14 cellular contexts compared by ENCODE assay signal in the genomic region with DNA sequence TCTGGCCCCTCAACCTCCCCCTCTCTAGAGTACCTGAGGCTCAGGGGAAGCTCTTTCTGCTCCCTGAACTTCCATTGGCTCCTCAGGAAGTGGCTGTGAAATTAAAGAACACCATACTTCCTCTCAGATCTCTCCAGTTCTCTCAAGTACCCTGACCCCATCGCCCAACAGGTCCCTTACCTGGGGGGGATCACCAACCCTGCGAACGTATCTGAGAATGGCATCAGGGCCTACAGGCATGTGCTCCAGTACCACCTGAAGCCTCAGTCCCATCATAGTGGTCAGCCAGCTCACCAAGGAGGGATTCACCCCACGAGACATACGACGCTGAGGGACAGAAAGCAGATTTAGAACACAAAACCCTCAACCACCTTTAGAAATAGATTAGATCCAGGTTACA. TPM values are rescaled to one million over a fixed set of nuclear protein-coding genes. Genes with fewer than 3 reads are reported as not detected.
DNase-seq lines count a peak whose midpoint lies in the region; ATAC-seq lines count a peak whose summit lies in the region.
"Had no signal": no experiment of that assay in that cellular context is flagged by ENCODE, and none has a peak within 500 bp of the region (broad histone marks: within the 10 kb centered on the region; RNA-seq: fewer than 3 reads in every experiment).

No MANE protein-coding gene starts in this region.

- no peak for DNase-seq in activated naive CD4-positive, alpha-beta T cell treated with anti-CD3 and anti-CD28 coated beads, Interleukin-2, amount 50 U/mL, for 16 hours
- DNase-seq in activated naive CD8-positive, alpha-beta T cell treated with anti-CD3 and anti-CD28 coated beads for 36 hours = no peak
- DNase-seq in stimulated activated naive B cell treated with anti-CD40 and anti-IgM and Interleukin-4, amounts not matched to agents 10 μg/mL and 1 μg/mL and 100 μg/mL, for 72 hours = no peak
- DNase-seq in EL = no peak
- DNase-seq: activated CD4-positive, alpha-beta T cell treated with anti-CD3 and anti-CD28 coated beads for 1 hour; GDM1; Kasumi-1; NCI-H1092 treated with DMSO at 0.1 percent for 48 hours; NCI-H2029 treated with DMSO at 0.1 percent for 48 hours; nucleus accumbens; testis had no signal

- peak overlapping the region; percentile 27 for H3K27ac Mint-ChIP-seq in activated naive CD4-positive, alpha-beta T cell treated with anti-CD3 and anti-CD28 coated beads, Interleukin-2, amount 50 U/mL, for 24 hours
- H3K27ac Mint-ChIP-seq in activated naive CD8-positive, alpha-beta T cell treated with anti-CD3 and anti-CD28 coated beads for 36 hours = peak overlapping the region; percentile 48
- H3K27ac Mint-ChIP-seq in stimulated activated naive B cell treated with anti-CD40 and anti-IgM and Interleukin-4, amounts not matched to agents 10 μg/mL and 1 μg/mL and 100 μg/mL, for 72 hours = peak overlapping the region; percentile 9

- H3K9me3 Mint-ChIP-seq in activated naive CD4-positive, alpha-beta T cell treated with anti-CD3 and anti-CD28 coated beads, Interleukin-2, amount 50 U/mL, for 24 hours = no peaks in the 10 kb centered on the region
- H3K9me3 Mint-ChIP-seq in activated naive CD8-positive, alpha-beta T cell treated with anti-CD3 and anti-CD28 coated beads for 36 hours = no peaks in the 10 kb centered on the region
- H3K9me3 Mint-ChIP-seq in stimulated activated naive B cell treated with anti-CD40 and anti-IgM and Interleukin-4, amounts not matched to agents 10 μg/mL and 1 μg/mL and 100 μg/mL, for 72 hours = no peaks in the 10 kb centered on the region
- H3K9me3 Mint-ChIP-seq: CD14-positive monocyte had no signal

- no peak overlapping the region for H3K4me3 Mint-ChIP-seq in activated naive CD4-positive, alpha-beta T cell treated with anti-CD3 and anti-CD28 coated beads, Interleukin-2, amount 50 U/mL, for 24 hours
- no peak overlapping the region for H3K4me3 Mint-ChIP-seq in activated naive CD8-positive, alpha-beta T cell treated with anti-CD3 and anti-CD28 coated beads for 36 hours
- H3K4me3 Mint-ChIP-seq in stimulated activated naive B cell treated with anti-CD40 and anti-IgM and Interleukin-4, amounts not matched to agents 10 μg/mL and 1 μg/mL and 100 μg/mL, for 72 hours = no peak overlapping the region
- H3K4me3 Mint-ChIP-seq: CD14-positive monocyte had no signal

- ATAC-seq in stimulated activated naive B cell treated with anti-CD40 and anti-IgM and Interleukin-4, amounts not matched to agents 10 μg/mL and 1 μg/mL and 100 μg/mL, for 72 hours (replicated peaks) = no peak
- no peak for ATAC-seq in HG03439 (IDR thresholded peaks at IDR 0.05; ENCODE audit: unreplicated experiment)

- H3K27me3 Mint-ChIP-seq in activated naive CD4-positive, alpha-beta T cell treated with anti-CD3 and anti-CD28 coated beads, Interleukin-2, amount 50 U/mL, for 24 hours = no peaks in the 10 kb centered on the region
- no peaks in the 10 kb centered on the region for H3K27me3 Mint-ChIP-seq in activated naive CD8-positive, alpha-beta T cell treated with anti-CD3 and anti-CD28 coated beads for 36 hours
- no peaks in the 10 kb centered on the region for H3K27me3 Mint-ChIP-seq in stimulated activated naive B cell treated with anti-CD40 and anti-IgM and Interleukin-4, amounts not matched to agents 10 μg/mL and 1 μg/mL and 100 μg/mL, for 72 hours

- H3K36me3 Mint-ChIP-seq in activated naive CD4-positive, alpha-beta T cell treated with anti-CD3 and anti-CD28 coated beads, Interleukin-2, amount 50 U/mL, for 24 hours = peaks cover 11% of the 10 kb centered on the region
- peaks cover 13% of the 10 kb centered on the region for H3K36me3 Mint-ChIP-seq in activated naive CD8-positive, alpha-beta T cell treated with anti-CD3 and anti-CD28 coated beads for 36 hours
- H3K36me3 Mint-ChIP-seq in stimulated activated naive B cell treated with anti-CD40 and anti-IgM and Interleukin-4, amounts not matched to agents 10 μg/mL and 1 μg/mL and 100 μg/mL, for 72 hours = peaks cover 30 to 60% of the 10 kb centered on the region in 2 donors

- H3K4me1 Mint-ChIP-seq in activated naive CD4-positive, alpha-beta T cell treated with anti-CD3 and anti-CD28 coated beads, Interleukin-2, amount 50 U/mL, for 24 hours = peaks cover 5% of the 10 kb centered on the region
- H3K4me1 Mint-ChIP-seq in activated naive CD8-positive, alpha-beta T cell treated with anti-CD3 and anti-CD28 coated beads for 36 hours = peaks cover 18% of the 10 kb centered on the region
- H3K4me1 Mint-ChIP-seq in stimulated activated naive B cell treated with anti-CD40 and anti-IgM and Interleukin-4, amounts not matched to agents 10 μg/mL and 1 μg/mL and 100 μg/mL, for 72 hours = peaks cover 2 to 6% of the 10 kb centered on the region in 2 donors
- H3K4me1 Mint-ChIP-seq: CD14-positive monocyte had no signal

RNA-seq across cellular contexts. Expression of a gene that starts 11.8 kb away (rescaled TPM):
- total RNA-seq in activated naive CD8-positive, alpha-beta T cell treated with anti-CD3 and anti-CD28 coated beads for 36 hours = 100 to 1,000 TPM; 244 to 246 TPM

RNA-seq across cellular contexts. Expression of a gene that starts 15.1 kb away (rescaled TPM):
- total RNA-seq in activated naive CD8-positive, alpha-beta T cell treated with anti-CD3 and anti-CD28 coated beads for 36 hours = 1 to 10 TPM; 5.1 to 5.7 TPM

RNA-seq across cellular contexts. Expression of a gene that starts 20.0 kb away (rescaled TPM):
- 10 to 100 TPM; 10.8 to 11.1 TPM for total RNA-seq in activated naive CD8-positive, alpha-beta T cell treated with anti-CD3 and anti-CD28 coated beads for 36 hours

RNA-seq across cellular contexts. Expression of a gene that starts 20.1 kb away (rescaled TPM):
- total RNA-seq in activated naive CD8-positive, alpha-beta T cell treated with anti-CD3 and anti-CD28 coated beads for 36 hours = 100 to 1,000 TPM; 244 to 252 TPM

RNA-seq across cellular contexts. Expression of a gene that starts 24.2 kb away (rescaled TPM):
- 10 to 100 TPM; 33.3 to 37.0 TPM for total RNA-seq in activated naive CD8-positive, alpha-beta T cell treated with anti-CD3 and anti-CD28 coated beads for 36 hours
